Comparison of ENCODE assay signal across 8 cellular contexts in genomic region chr15:48330855-48331795, GRCh38. TPM values are rescaled to one million over a fixed set of nuclear protein-coding genes. Genes with fewer than 3 reads are reported as not detected.
DNase-seq lines count a peak whose midpoint lies in the region; ATAC-seq and TF ChIP-seq lines count a peak whose summit lies in the region.

Gene DUT (plus strand): TSS chr15:48331429. CDS start chr15:48331516, 87 bp downstream.

- H3K27ac Mint-ChIP-seq in neural crest cell (ENCODE audit: unreplicated experiment), result peak within 1 kb of the TSS; percentile 99

- H3K36me3 Mint-ChIP-seq in neural crest cell (ENCODE audit: low read depth), result peaks cover 5% of the 10 kb centered on the region

- H3K9me3 ChIP-seq in HUES6 (ENCODE audit: control insufficient read depth, insufficient read depth, low read depth, low read length) (no peaks in the 10 kb centered on the region), RWPE2 (ENCODE audit: severe bottlenecking) (no peaks in the 10 kb centered on the region)

- H3K27me3 Mint-ChIP-seq in neural crest cell (ENCODE audit: low read depth), result no peaks in the 10 kb centered on the region

- peaks cover 17% of the 10 kb centered on the region for H3K36me3 ChIP-seq in HUES6 (ENCODE audit: control insufficient read depth, insufficient read depth, low read length)
- peaks cover 31% of the 10 kb centered on the region for H3K36me3 ChIP-seq in RWPE2 (ENCODE audit: low read depth)

- no peak for TF ChIP-seq CTCF in RWPE2 (IDR thresholded peaks at IDR 0.05; ENCODE audit: poor library complexity, severe bottlenecking)
- TF ChIP-seq CTCF in fibroblast of villous mesenchyme (IDR thresholded peaks at IDR 0.05; ENCODE audit: insufficient read depth, low read depth, low read length), result no peak
- TF ChIP-seq CTCF in neural crest cell (conservative IDR thresholded peaks at IDR 0.05), result no peak

- H3K27ac ChIP-seq in HUES6 (ENCODE audit: low read depth, low read length), result peak within 1 kb of the TSS; percentile 98
- H3K27ac ChIP-seq in RWPE2 (ENCODE audit: poor library complexity, severe bottlenecking), result peak within 1 kb of the TSS; percentile 81

- peak within 1 kb of the TSS; percentile 99 for H3K9ac ChIP-seq in HUES6 (ENCODE audit: low read length)

- H3K27me3 ChIP-seq in HUES6 (ENCODE audit: control insufficient read depth, insufficient read depth, low read length) (no peaks in the 10 kb centered on the region), RWPE2 (ENCODE audit: insufficient read depth, poor library complexity, severe bottlenecking) (no peaks in the 10 kb centered on the region)

- H3K9me3 Mint-ChIP-seq in neural crest cell, result no peaks in the 10 kb centered on the region

- peaks cover 12% of the 10 kb centered on the region for H3K4me1 ChIP-seq in HUES6 (ENCODE audit: control insufficient read depth, insufficient read depth, low read length)
- H3K4me1 ChIP-seq in RWPE2 (ENCODE audit: insufficient read depth, poor library complexity, severe bottlenecking), result peaks cover 19% of the 10 kb centered on the region

- peak; percentile 13 for DNase-seq in DMS153 (lab: John Stamatoyannopoulos, UW)
- peak; percentile 92 for DNase-seq in RWPE2 (ENCODE audit: low spot score)
- DNase-seq in activated effector memory CD4-positive, alpha-beta T cell treated with anti-CD3 and anti-CD28 coated beads, Interleukin-2, amount 50 U/mL, for 16 hours, result peak; percentile 94
- peak; percentile 85 for DNase-seq in fibroblast of villous mesenchyme (ENCODE audit: low read depth)
- DNase-seq in neural crest cell (ENCODE audit: low read depth, low spot score), result peak; percentile 67
- DNase-seq in stromal cell of bone marrow (ENCODE audit: low read depth), result peak; percentile 71

- peaks cover 38% of the 10 kb centered on the region for H3K4me1 Mint-ChIP-seq in neural crest cell

- ATAC-seq in GM21447 (IDR thresholded peaks at IDR 0.05; ENCODE audit: unreplicated experiment) (peak; percentile 79), RWPE2 (ENCODE audit: low read depth) (peak; percentile 87)

- peak within 1 kb of the TSS; percentile 100 for H3K4me3 Mint-ChIP-seq in neural crest cell

- H3K4me3 ChIP-seq in HUES6 (ENCODE audit: low read depth, low read length), result peak within 1 kb of the TSS; percentile 98
- H3K4me3 ChIP-seq in RWPE2 (ENCODE audit: severe bottlenecking), result peak within 1 kb of the TSS; percentile 82
- H3K4me3 ChIP-seq in fibroblast of villous mesenchyme (ENCODE audit: low read depth, low read length), result peak within 1 kb of the TSS; percentile 84

RNA-seq across cellular contexts. Expression of gene DUT, which starts in this region (rescaled TPM):
- 45.3 and 53.8 TPM in 2 replicates for total RNA-seq in fibroblast of villous mesenchyme
- total RNA-seq in neural crest cell, result 132 and 137 TPM in 2 replicates

Comparison
In these comparisons a context has a peak if more than half of its experiments do, and no peak if none do; other contexts are left out.
1. Peak in every context shown above with its lines: DNase-seq, ATAC-seq, H3K4me3 ChIP-seq and H3K27ac ChIP-seq.
2. DNase-seq: peak in every context shown above with its lines; median percentile 94 in activated effector memory CD4-positive, alpha-beta T cell treated with anti-CD3 and anti-CD28 coated beads, Interleukin-2, amount 50 U/mL, for 16 hours; 92 in RWPE2; 85 in fibroblast of villous mesenchyme; 71 in stromal cell of bone marrow; 67 in neural crest cell; 13 in DMS153.